ENCODE assay signal across 11 cellular contexts in the genomic region with DNA sequence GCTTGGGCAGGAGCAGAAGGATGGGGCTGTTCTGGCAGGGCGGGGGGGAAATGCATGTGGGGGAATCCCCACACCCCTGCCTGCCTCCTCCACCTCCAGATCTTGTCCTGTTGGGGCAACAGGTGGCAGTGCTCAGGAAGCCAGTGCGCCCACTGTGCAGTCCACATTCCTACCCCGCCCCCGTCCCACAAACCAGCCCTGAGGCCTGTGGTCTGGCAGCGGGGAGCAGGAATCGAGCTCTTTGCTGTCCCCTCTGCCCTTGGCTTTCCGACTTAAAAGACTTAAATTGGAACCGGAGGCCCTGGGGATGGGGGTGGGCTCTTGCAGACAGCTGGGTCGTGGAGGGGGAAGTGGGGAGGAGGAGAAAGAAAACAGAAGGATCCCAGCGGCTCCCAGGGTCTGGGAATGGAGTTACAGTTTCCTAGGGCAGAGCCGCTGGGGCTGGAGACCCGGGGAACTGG. TPM values are rescaled to one million over a fixed set of nuclear protein-coding genes. Genes with fewer than 3 reads are reported as not detected.
DNase-seq lines count a peak whose midpoint lies in the region; ATAC-seq and TF ChIP-seq lines count a peak whose summit lies in the region.
"Had no signal": no experiment of that assay in that cellular context is flagged by ENCODE, and none has a peak within 500 bp of the region (broad histone marks: within the 10 kb centered on the region; RNA-seq: fewer than 3 reads in every experiment).

No MANE protein-coding gene starts in this region.

- intact Hi-C loops in activated CD4-positive, alpha-beta memory T cell treated with anti-CD3 and anti-CD28 coated beads for 36 hours (cut with micrococcal nuclease), result loop anchor here (5.0 to 10.0 kb wide), 4 partner anchors 104 to 466 kb away; a partner anchor contains a TSS

- no peaks in the 10 kb centered on the region for H3K9me3 Mint-ChIP-seq in activated CD4-positive, alpha-beta memory T cell treated with anti-CD3 and anti-CD28 coated beads for 36 hours
- H3K9me3 Mint-ChIP-seq in immature natural killer cell, result no peaks in the 10 kb centered on the region

- no peaks in the 10 kb centered on the region for H3K27me3 ChIP-seq in thymus (ENCODE audit: control insufficient read depth, insufficient read depth)
- H3K27me3 ChIP-seq: BE2C had no signal

- CTCF ChIA-PET in activated CD4-positive, alpha-beta memory T cell treated with anti-CD3 and anti-CD28 coated beads for 36 hours (lab: Charles Lee), result interaction anchor here (0.7 to 5.0 kb wide), 25 partner anchors 19 to 502 kb away, joined by 3 to 65 read pairs (median 4); a partner anchor contains a TSS
- CTCF ChIA-PET in HEK293T (lab: Yijun Ruan, JAX), result interaction anchor here (1.6 kb wide), 1 partner anchor 11 kb away, joined by 4 read pairs; no protein-coding TSS in a partner anchor

- no peak for ATAC-seq in GM21367 (IDR thresholded peaks at IDR 0.05; ENCODE audit: unreplicated experiment)

- H3K27ac ChIP-seq in thymus (ENCODE audit: low read depth), result peak overlapping the region; percentile 50

- H3K27me3 Mint-ChIP-seq in activated CD4-positive, alpha-beta memory T cell treated with anti-CD3 and anti-CD28 coated beads for 36 hours, result no peaks in the 10 kb centered on the region
- peaks cover 2 to 5% (median 4%) of the 10 kb centered on the region in 3 donors for H3K27me3 Mint-ChIP-seq in immature natural killer cell (ENCODE audit: low read depth in 3 of 3)

- 4% methylated on average over 12 of the region's 12 CpGs for WGBS in thymus

- no peaks in the 10 kb centered on the region for H3K9me3 ChIP-seq in thymus (ENCODE audit: control insufficient read depth)
- H3K9me3 ChIP-seq: BE2C had no signal

- peak; percentile 70 for DNase-seq in activated effector memory CD4-positive, alpha-beta T cell treated with anti-CD3 and anti-CD28 coated beads, Interleukin-2, amount 50 U/mL, for 16 hours
- DNase-seq in activated effector memory CD4-positive, alpha-beta T cell treated with Interleukin-2 at 50 U/mL for 16 hours, result no peak
- peak; percentile 46 for DNase-seq in activated CD4-positive, alpha-beta memory T cell treated with anti-CD3 and anti-CD28 coated beads for 36 hours
- DNase-seq in immature natural killer cell (peak in 1 of 3 donors; percentile 17), HEK293T (ENCODE audit: extremely low spot score) (no peak), anterior cingulate cortex (lab: John Stamatoyannopoulos, UW) (no peak)
- DNase-seq: BE2C had no signal

- H3K27ac Mint-ChIP-seq in activated CD4-positive, alpha-beta memory T cell treated with anti-CD3 and anti-CD28 coated beads for 36 hours, result peak overlapping the region; percentile 86
- peak overlapping the region; percentile 83 to 90 (median 85) for H3K27ac Mint-ChIP-seq in immature natural killer cell

- H3K4me1 Mint-ChIP-seq in activated CD4-positive, alpha-beta memory T cell treated with anti-CD3 and anti-CD28 coated beads for 36 hours (ENCODE audit: low read depth), result peaks cover 26% of the 10 kb centered on the region
- peaks cover 47 to 55% of the 10 kb centered on the region in 2 donors for H3K4me1 Mint-ChIP-seq in immature natural killer cell

- H3K4me1 ChIP-seq in thymus (ENCODE audit: control insufficient read depth, insufficient read depth, low read length), result peaks cover 50% of the 10 kb centered on the region

- no peaks in the 10 kb centered on the region for H3K36me3 ChIP-seq in thymus (ENCODE audit: control insufficient read depth, insufficient read depth)
- H3K36me3 ChIP-seq: BE2C had no signal

- peak overlapping the region; percentile 45 for H3K4me3 Mint-ChIP-seq in activated CD4-positive, alpha-beta memory T cell treated with anti-CD3 and anti-CD28 coated beads for 36 hours
- H3K4me3 Mint-ChIP-seq in immature natural killer cell, result peak overlapping the region; percentile 70 to 85 (median 75)

- POLR2A ChIA-PET in activated CD4-positive, alpha-beta memory T cell treated with anti-CD3 and anti-CD28 coated beads for 36 hours (lab: Charles Lee), result interaction anchor here (0.9 to 1.4 kb wide), 4 partner anchors 29 to 502 kb away, joined by 3 to 7 read pairs (median 3); a partner anchor contains a TSS
- POLR2A ChIA-PET in HEK293T (lab: Yijun Ruan, JAX), result no interaction called here

- H3K36me3 Mint-ChIP-seq in activated CD4-positive, alpha-beta memory T cell treated with anti-CD3 and anti-CD28 coated beads for 36 hours, result no peaks in the 10 kb centered on the region
- no peaks in the 10 kb centered on the region for H3K36me3 Mint-ChIP-seq in immature natural killer cell

- H3K4me3 ChIP-seq in thymus (ENCODE audit: low read length), result no peak overlapping the region

TF ChIP-seq in HEK293T, 16 proteins besides CTCF, POLR2A, EP300 and RAD21:
- TF ChIP-seq TARDBP (IDR thresholded peaks at IDR 0.05) (no peak), L3MBTL2 (conservative IDR thresholded peaks at IDR 0.05) (no peak), BHLHE40 (IDR thresholded peaks at IDR 0.05; ENCODE audit: borderline replicate concordance) (no peak), LEF1 (IDR thresholded peaks at IDR 0.05; ENCODE audit: borderline replicate concordance) (no peak), SP1 (IDR thresholded peaks at IDR 0.05) (no peak), CTBP1 (IDR thresholded peaks at IDR 0.05; ENCODE audit: borderline replicate concordance) (no peak), ARNT (IDR thresholded peaks at IDR 0.05) (no peak), HDGF (IDR thresholded peaks at IDR 0.05; ENCODE audit: borderline replicate concordance) (no peak), FOXA1 (IDR thresholded peaks at IDR 0.05) (no peak), FOXK2 (IDR thresholded peaks at IDR 0.05) (no peak), ZNF384 (IDR thresholded peaks at IDR 0.05) (no peak)
- TF ChIP-seq, protein P1, sequence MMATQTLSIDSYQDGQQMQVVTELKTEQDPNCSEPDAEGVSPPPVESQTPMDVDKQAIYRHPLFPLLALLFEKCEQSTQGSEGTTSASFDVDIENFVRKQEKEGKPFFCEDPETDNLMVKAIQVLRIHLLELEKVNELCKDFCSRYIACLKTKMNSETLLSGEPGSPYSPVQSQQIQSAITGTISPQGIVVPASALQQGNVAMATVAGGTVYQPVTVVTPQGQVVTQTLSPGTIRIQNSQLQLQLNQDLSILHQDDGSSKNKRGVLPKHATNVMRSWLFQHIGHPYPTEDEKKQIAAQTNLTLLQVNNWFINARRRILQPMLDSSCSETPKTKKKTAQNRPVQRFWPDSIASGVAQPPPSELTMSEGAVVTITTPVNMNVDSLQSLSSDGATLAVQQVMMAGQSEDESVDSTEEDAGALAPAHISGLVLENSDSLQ (IDR thresholded peaks at IDR 0.05), result no peak

RNA-seq across cellular contexts. Expression of a gene that starts 4.3 kb away (rescaled TPM):
- total RNA-seq in activated CD4-positive, alpha-beta memory T cell treated with anti-CD3 and anti-CD28 coated beads for 36 hours, result 1 to 10 TPM; 1.1 to 2.7 TPM
- polyA plus RNA-seq in immature natural killer cell, result not detected
- 2.6 TPM for polyA plus RNA-seq in thymus
- total RNA-seq: kidney epithelial cell, subcutaneous adipose tissue had no signal

RNA-seq across cellular contexts. Expression of a gene that starts 24.7 kb away (rescaled TPM):
- 1 to 10 TPM; 7.7 to 9.0 TPM for total RNA-seq in activated CD4-positive, alpha-beta memory T cell treated with anti-CD3 and anti-CD28 coated beads for 36 hours
- 10 to 100 TPM in 1 of 3 donors, 1 to 10 TPM in 2; 2.7 to 12.2 (median 6.9) TPM for polyA plus RNA-seq in immature natural killer cell
- 2.0 TPM for polyA plus RNA-seq in thymus

RNA-seq across cellular contexts. Expression of a gene that starts 24.7 kb away (rescaled TPM):
- 10 to 100 TPM; 25.8 to 31.0 TPM for total RNA-seq in activated CD4-positive, alpha-beta memory T cell treated with anti-CD3 and anti-CD28 coated beads for 36 hours
- polyA plus RNA-seq in immature natural killer cell (10 to 100 TPM in 1 of 3 donors, 1 to 10 TPM in 2; 1.5 to 19.2 (median 5.8) TPM), thymus (26.7 TPM)

RNA-seq across cellular contexts. Expression of a gene that starts 57.0 kb away (rescaled TPM):
- total RNA-seq in activated CD4-positive, alpha-beta memory T cell treated with anti-CD3 and anti-CD28 coated beads for 36 hours, result under 1 TPM; 0.34 to 0.50 TPM
- polyA plus RNA-seq in immature natural killer cell (not detected), thymus (0.94 TPM)
- total RNA-seq: kidney epithelial cell had no signal

Comparison
In these comparisons a context has a peak if more than half of its experiments do, and no peak if none do; other contexts are left out.
1. DNase-seq: peak in activated effector memory CD4-positive, alpha-beta T cell treated with anti-CD3 and anti-CD28 coated beads, Interleukin-2, amount 50 U/mL, for 16 hours (single experiment) and activated CD4-positive, alpha-beta memory T cell treated with anti-CD3 and anti-CD28 coated beads for 36 hours (single experiment); none in activated effector memory CD4-positive, alpha-beta T cell treated with Interleukin-2 at 50 U/mL for 16 hours (single experiment), HEK293T (single experiment) and anterior cingulate cortex (0 of 58).